Comparison of ENCODE assay signal across 8 cellular contexts in the genomic region with DNA sequence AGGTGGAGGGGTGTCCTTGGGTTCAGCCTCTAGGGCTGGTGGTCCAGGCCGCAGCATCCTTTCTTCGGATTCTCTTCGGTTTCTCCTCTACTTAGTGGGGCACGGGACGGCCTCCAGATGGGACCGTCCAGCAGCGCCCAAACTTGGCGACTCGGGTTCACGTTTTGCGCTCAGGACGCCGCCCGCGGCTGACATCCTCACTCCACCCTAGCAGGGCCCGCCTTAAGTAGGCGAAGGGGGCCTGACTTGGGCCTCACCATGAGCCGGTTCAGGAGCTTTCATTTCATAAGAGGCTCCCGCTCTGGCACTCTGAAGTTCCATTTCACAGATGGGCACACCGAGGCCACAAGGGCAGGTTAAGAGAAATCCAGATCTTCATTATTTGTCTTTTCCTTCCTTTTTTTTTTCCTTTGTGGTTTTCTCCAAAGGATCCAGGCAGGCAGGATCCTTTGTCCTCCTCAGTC.
DNase-seq lines count a peak whose midpoint lies in the region; TF ChIP-seq lines count a peak whose summit lies in the region.

No MANE protein-coding gene starts in this region.

- H3K36me3 ChIP-seq in MG63 (peaks cover 25% of the 10 kb centered on the region), ectodermal cell (ENCODE audit: control insufficient read depth, insufficient read depth, low read length) (no peaks in the 10 kb centered on the region), neutrophil (no peaks in the 10 kb centered on the region), SJCRH30 (no peaks in the 10 kb centered on the region)

- no peak overlapping the region for H3K27ac ChIP-seq in ectodermal cell (ENCODE audit: insufficient read depth, low read depth, low read length, poor library complexity, severe bottlenecking)
- no peak overlapping the region for H3K27ac ChIP-seq in neutrophil
- H3K27ac ChIP-seq in SJCRH30 = no peak overlapping the region

- no peaks in the 10 kb centered on the region for H3K27me3 ChIP-seq in MG63
- H3K27me3 ChIP-seq in ectodermal cell (ENCODE audit: control insufficient read depth, insufficient read depth, low read length, poor library complexity, severe bottlenecking) = peaks cover 47% of the 10 kb centered on the region
- H3K27me3 ChIP-seq in neutrophil = peaks cover 64% of the 10 kb centered on the region
- no peaks in the 10 kb centered on the region for H3K27me3 ChIP-seq in SJCRH30

- H3K4me1 ChIP-seq in ectodermal cell (ENCODE audit: control insufficient read depth, insufficient read depth, low read length) (peaks cover 9% of the 10 kb centered on the region), neutrophil (ENCODE audit: control insufficient read depth in 1 of 2, insufficient read depth in 1 of 2, low read depth in 1 of 2, low read length in 1 of 2) (peaks cover 28 to 44% of the 10 kb centered on the region in 2 experiments), SJCRH30 (peaks cover 24% of the 10 kb centered on the region)

- DNase-seq in NCI-H345 (lab: John Stamatoyannopoulos, UW) (peak; percentile 40), NCI-H345 treated with DMSO at 0.1 percent for 48 hours (lab: John Stamatoyannopoulos, UW; ENCODE audit: unreplicated experiment) (no peak), MG63 (no peak), SK-N-DZ (ENCODE audit: low spot score) (no peak), SJCRH30 (no peak)
- no peak for DNase-seq in stimulated activated CD4-positive, alpha-beta T cell treated with anti-CD3 and anti-CD28 coated beads, Interleukin-4, amount 100 ng/mL, for 4 hours

- WGBS in ectodermal cell, 2 experiments = 18 to 27% methylated on average over 20 of the region's 20 CpGs

- H3K4me3 ChIP-seq in MG63 (peak overlapping the region; percentile 70), ectodermal cell (ENCODE audit: insufficient read depth, low read depth, low read length) (peak overlapping the region; percentile 41), neutrophil (ENCODE audit: low read depth in 1 of 2, low read length in 1 of 2) (peak overlapping the region; percentile 56 to 64), SJCRH30 (no peak overlapping the region)

- TF ChIP-seq CTCF in neutrophil (IDR thresholded peaks at IDR 0.05) = no peak

- H3K9me3 ChIP-seq in MG63 (no peaks in the 10 kb centered on the region), ectodermal cell (ENCODE audit: control insufficient read depth, low read length) (no peaks in the 10 kb centered on the region), neutrophil (no peaks in the 10 kb centered on the region), SJCRH30 (replicated peaks) (no peaks in the 10 kb centered on the region)
